ENCODE assay signal across 31 cellular contexts in the genomic region with DNA sequence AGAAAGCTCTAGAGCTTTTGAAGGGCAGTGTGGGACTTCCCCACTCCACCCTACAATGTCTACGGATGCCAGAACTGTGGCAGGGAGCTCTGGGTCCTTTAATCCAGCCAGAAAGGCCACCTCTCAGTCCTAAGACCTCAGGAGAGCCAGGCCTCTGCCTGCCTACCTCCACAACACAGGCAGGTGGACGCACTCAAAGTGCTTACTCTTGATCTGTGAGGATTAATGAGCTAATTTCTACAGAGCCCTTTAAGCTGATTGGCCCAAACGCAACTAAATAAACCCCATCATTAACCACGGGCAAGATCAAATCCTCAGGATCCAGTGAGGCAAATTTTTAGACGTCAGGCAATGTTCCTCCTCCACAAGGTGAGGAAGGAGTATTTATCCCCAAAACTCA.
"Had no signal": no experiment of that assay in that cellular context is flagged by ENCODE, and none has a peak within 500 bp of the region (broad histone marks: within the 10 kb centered on the region; RNA-seq: fewer than 3 reads in every experiment).

No MANE protein-coding gene starts in this region.

- H3K4me3 ChIP-seq: MG63, SJCRH30 had no signal

- H3K36me3 ChIP-seq: SJCRH30 had no signal

- H3K27me3 ChIP-seq: MG63, SJCRH30 had no signal

- H3K27ac ChIP-seq: KMS-11, RWPE1, SJCRH30 had no signal

- H3K9me3 Mint-ChIP-seq: activated CD4-positive, alpha-beta T cell treated with anti-CD3 and anti-CD28 coated beads, Interleukin-2, amount 10 ng/mL, durations not matched to agents 24 days and 14 days; activated naive CD4-positive, alpha-beta T cell treated with anti-CD3 and anti-CD28 coated beads for 36 hours; activated T-cell treated with anti-CD3 and anti-CD28 coated beads, Interleukin-2, amount 50 U/mL, for 4 hours; activated T-helper 17 cell treated with anti-CD3 and anti-CD28 coated beads, Interleukin-2, amount 50 U/mL, for 72 hours; central memory CD8-positive, alpha-beta T cell; WTC11 had no signal

- H3K27me3 Mint-ChIP-seq: activated CD4-positive, alpha-beta T cell treated with anti-CD3 and anti-CD28 coated beads, Interleukin-2, amount 10 ng/mL, durations not matched to agents 24 days and 14 days; activated CD8-positive, alpha-beta memory T cell treated with anti-CD3 and anti-CD28 coated beads, Interleukin-2, amount 10 ng/mL, durations not matched to agents 7 days and 5 days; activated naive CD8-positive, alpha-beta T cell; activated T-helper 17 cell treated with anti-CD3 and anti-CD28 coated beads, Interleukin-2, amount 50 U/mL, for 72 hours; brain; central memory CD8-positive, alpha-beta T cell had no signal

- ATAC-seq: activated CD8-positive, alpha-beta memory T cell treated with anti-CD3 and anti-CD28 coated beads, Interleukin-2, amount 10 ng/mL, durations not matched to agents 7 days and 5 days; activated T-cell treated with anti-CD3 and anti-CD28 coated beads, Interleukin-2, amount 50 U/mL, for 4 hours; activated T-helper 17 cell treated with anti-CD3 and anti-CD28 coated beads, Interleukin-2, amount 50 U/mL, for 72 hours; Panc1; SK-N-SH treated with all-trans-retinoic acid at 6 μM for 48 hours; WTC11 had no signal

- H3K9me3 ChIP-seq: MG63, SJCRH30 had no signal

- H3K4me3 Mint-ChIP-seq: activated CD4-positive, alpha-beta T cell treated with anti-CD3 and anti-CD28 coated beads, Interleukin-2, amount 10 ng/mL, durations not matched to agents 24 days and 14 days; activated CD8-positive, alpha-beta memory T cell treated with anti-CD3 and anti-CD28 coated beads, Interleukin-2, amount 10 ng/mL, durations not matched to agents 7 days and 5 days; activated naive CD4-positive, alpha-beta T cell treated with anti-CD3 and anti-CD28 coated beads for 36 hours; activated naive CD8-positive, alpha-beta T cell; activated T-cell treated with anti-CD3 and anti-CD28 coated beads, Interleukin-2, amount 50 U/mL, for 4 hours; activated T-helper 17 cell treated with anti-CD3 and anti-CD28 coated beads, Interleukin-2, amount 50 U/mL, for 72 hours; brain; central memory CD8-positive, alpha-beta T cell; WTC11 had no signal

- H3K27ac Mint-ChIP-seq: activated CD4-positive, alpha-beta T cell treated with anti-CD3 and anti-CD28 coated beads, Interleukin-2, amount 10 ng/mL, durations not matched to agents 24 days and 14 days; activated CD8-positive, alpha-beta memory T cell treated with anti-CD3 and anti-CD28 coated beads, Interleukin-2, amount 10 ng/mL, durations not matched to agents 7 days and 5 days; activated naive CD4-positive, alpha-beta T cell treated with anti-CD3 and anti-CD28 coated beads for 36 hours; activated naive CD8-positive, alpha-beta T cell; activated T-helper 17 cell treated with anti-CD3 and anti-CD28 coated beads, Interleukin-2, amount 50 U/mL, for 72 hours; brain; WTC11 had no signal

- DNase-seq: activated CD4-positive, alpha-beta T cell treated with anti-CD3 and anti-CD28 coated beads for 1 hour; activated CD4-positive, alpha-beta T cell treated with anti-CD3 and anti-CD28 coated beads, Interleukin-2, amount 10 ng/mL, durations not matched to agents 24 days and 14 days; activated CD4-positive, alpha-beta T cell treated with anti-CD3 and anti-CD28 coated beads, Interleukin-2, amount 50 U/mL, for 48 hours; activated CD8-positive, alpha-beta memory T cell treated with anti-CD3 and anti-CD28 coated beads, Interleukin-2, amount 10 ng/mL, durations not matched to agents 7 days and 5 days; activated gamma-delta T cell; activated naive CD4-positive, alpha-beta T cell treated with anti-CD3 and anti-CD28 coated beads for 36 hours; activated T-cell treated with anti-CD3 and anti-CD28 coated beads, Interleukin-2, amount 50 U/mL, for 4 hours; amygdala; MG63; MV-4-11; NCI-H1092 treated with DMSO at 0.1 percent for 48 hours; NCI-H1417 treated with DMSO at 0.1 percent for 48 hours; NCI-H1694; NCI-H2029; NCI-H2107; NCI-H2171 treated with DMSO at 0.1 percent for 48 hours; NCI-H345; NCI-H510A; OCI-M1; Right ventricle myocardium superior; SJCRH30; SW 1271 had no signal
